In genomic region chr10:61994404-61995031, GRCh38 we compare ENCODE assay signal across 12 cellular contexts.
A peak's percentile ranks its signal among the peaks of the same experiment; 100 is the strongest.
DNase-seq lines count a peak whose midpoint lies in the region; ATAC-seq and TF ChIP-seq lines count a peak whose summit lies in the region.
"Had no signal": no experiment of that assay in that cellular context is flagged by ENCODE, and none has a peak within 500 bp of the region (broad histone marks: within the 10 kb centered on the region; RNA-seq: fewer than 3 reads in every experiment).

No MANE protein-coding gene starts in this region.

- peaks cover 93% of the 10 kb centered on the region for H3K79me2 ChIP-seq in hepatocyte
- H3K79me2 ChIP-seq in smooth muscle cell (ENCODE audit: low read depth): peaks cover 62% of the 10 kb centered on the region

- H3K9me2 ChIP-seq in hepatocyte (replicated peaks; ENCODE audit: insufficient read depth): no peaks in the 10 kb centered on the region

- H3K9me3 ChIP-seq in hepatocyte (ENCODE audit: low read depth) (no peaks in the 10 kb centered on the region), smooth muscle cell (replicated peaks; ENCODE audit: low read depth) (no peaks in the 10 kb centered on the region), endodermal cell (ENCODE audit: control insufficient read depth, low read length) (no peaks in the 10 kb centered on the region)

- H3K36me3 ChIP-seq in hepatocyte (replicated peaks; ENCODE audit: insufficient read depth, low read depth): no peaks in the 10 kb centered on the region
- H3K36me3 ChIP-seq in smooth muscle cell (ENCODE audit: low read depth): no peaks in the 10 kb centered on the region
- no peaks in the 10 kb centered on the region for H3K36me3 ChIP-seq in endodermal cell (ENCODE audit: control insufficient read depth, insufficient read depth, low read length)

- H4K20me1 ChIP-seq in hepatocyte (ENCODE audit: insufficient read depth, poor library complexity, severe bottlenecking): no peaks in the 10 kb centered on the region
- peaks cover 27% of the 10 kb centered on the region for H4K20me1 ChIP-seq in smooth muscle cell (ENCODE audit: low read depth)

- no peak overlapping the region for H2AFZ ChIP-seq in hepatocyte
- no peak overlapping the region for H2AFZ ChIP-seq in smooth muscle cell (ENCODE audit: low read depth)

- H3K4me1 ChIP-seq in hepatocyte (ENCODE audit: insufficient read depth) (peaks cover 35% of the 10 kb centered on the region), smooth muscle cell (ENCODE audit: low read depth) (peaks cover 23% of the 10 kb centered on the region), endodermal cell (ENCODE audit: control insufficient read depth, insufficient read depth, low read length) (no peaks in the 10 kb centered on the region)

- POLR2A ChIA-PET in WTC11 (lab: Charles Lee): no interaction called here

- H3K4me3 ChIP-seq in hepatocyte (no peak overlapping the region), smooth muscle cell (no peak overlapping the region), endodermal cell (ENCODE audit: low read length) (no peak overlapping the region)
- H3K4me3 ChIP-seq: lung had no signal

- WGBS in hepatocyte (ENCODE audit: low lambda C conversion rate, missing lambda C conversion rate): 64% methylated on average over 6 of the region's 6 CpGs
- 83% methylated on average over 6 of the region's 6 CpGs for WGBS in smooth muscle cell (ENCODE audit: low lambda C conversion rate)
- 77 to 79% methylated on average over 3 to 6 of the region's 6 CpGs for WGBS in endodermal cell (ENCODE audit: insufficient coverage in 1 of 2, insufficient read length in 1 of 2), 2 experiments

- TF ChIP-seq CTCF in WTC11 (IDR thresholded peaks at IDR 0.05) (no peak), hepatocyte (IDR thresholded peaks at IDR 0.05; ENCODE audit: poor library complexity) (no peak), smooth muscle cell (IDR thresholded peaks at IDR 0.05; ENCODE audit: borderline replicate concordance, insufficient read depth, poor library complexity, severe bottlenecking) (no peak), endodermal cell (conservative IDR thresholded peaks at IDR 0.05) (no peak)

- H3K27ac ChIP-seq in hepatocyte (peak overlapping the region; percentile 84), smooth muscle cell (ENCODE audit: low read depth) (peak overlapping the region; percentile 83), endodermal cell (ENCODE audit: low read depth, low read length) (no peak overlapping the region)
- H3K27ac ChIP-seq: 22Rv1, RWPE1 had no signal

- H3K36me3 Mint-ChIP-seq in WTC11: no peaks in the 10 kb centered on the region
- H3K36me3 Mint-ChIP-seq in endodermal cell (ENCODE audit: low read depth): no peaks in the 10 kb centered on the region

- ATAC-seq in WTC11 (peak; percentile 70), HG03025 (IDR thresholded peaks at IDR 0.05; ENCODE audit: low FRiP score, unreplicated experiment) (no peak)

- no peaks in the 10 kb centered on the region for H3F3A ChIP-seq in smooth muscle cell (ENCODE audit: low read depth)

- H3K27ac Mint-ChIP-seq in WTC11 (no peak overlapping the region), endodermal cell (no peak overlapping the region)

- CTCF ChIA-PET in WTC11 (lab: Charles Lee): no interaction called here

- H3K9ac ChIP-seq in smooth muscle cell (ENCODE audit: low read depth): no peak overlapping the region
- H3K9ac ChIP-seq in endodermal cell (ENCODE audit: extremely low read depth, low read length, poor library complexity, severe bottlenecking): no peak overlapping the region

- H3K9me3 Mint-ChIP-seq in WTC11: peaks cover 13% of the 10 kb centered on the region
- H3K9me3 Mint-ChIP-seq in endodermal cell: no peaks in the 10 kb centered on the region

- DNase-seq in NCI-H1417 (lab: John Stamatoyannopoulos, UW): peak in 2 of 3 experiments; percentile 9 to 42
- no peak for DNase-seq in NCI-H1417 treated with DMSO at 0.1 percent for 48 hours (lab: John Stamatoyannopoulos, UW)
- no peak for DNase-seq in WTC11 (ENCODE audit: low spot score)
- DNase-seq in hepatocyte (ENCODE audit: low spot score): no peak
- DNase-seq in smooth muscle cell (lab: John Stamatoyannopoulos, UW; ENCODE audit: unreplicated experiment): no peak
- no peak for DNase-seq in endodermal cell
- DNase-seq in DMS53 treated with DMSO at 0.1 percent for 48 hours (lab: John Stamatoyannopoulos, UW; ENCODE audit: unreplicated experiment): no peak
- DNase-seq: stimulated activated CD4-positive, alpha-beta T cell treated with anti-CD3 and anti-CD28 coated beads, Interleukin-2, amount 100 ng/mL, for 24 hours had no signal

- H3K4me2 ChIP-seq in hepatocyte: peak overlapping the region; percentile 42
- peak overlapping the region; percentile 0 for H3K4me2 ChIP-seq in smooth muscle cell

- H3K4me3 Mint-ChIP-seq in WTC11: no peak overlapping the region
- H3K4me3 Mint-ChIP-seq in endodermal cell: no peak overlapping the region

- H3K4me1 Mint-ChIP-seq in WTC11 (peaks cover 42% of the 10 kb centered on the region), endodermal cell (no peaks in the 10 kb centered on the region)

- H3K27me3 Mint-ChIP-seq in WTC11 (ENCODE audit: low read depth): no peaks in the 10 kb centered on the region
- H3K27me3 Mint-ChIP-seq in endodermal cell (ENCODE audit: insufficient read depth): no peaks in the 10 kb centered on the region

- no peaks in the 10 kb centered on the region for H3K27me3 ChIP-seq in hepatocyte
- H3K27me3 ChIP-seq in smooth muscle cell (ENCODE audit: low read depth): no peaks in the 10 kb centered on the region
- no peaks in the 10 kb centered on the region for H3K27me3 ChIP-seq in endodermal cell (ENCODE audit: control insufficient read depth, insufficient read depth, low read length, poor library complexity, severe bottlenecking)

TF ChIP-seq in WTC11, 78 proteins besides CTCF, POLR2A, EP300 and RAD21:
- TF ChIP-seq GRHL2 (CRISPR knock-in tag; IDR thresholded peaks at IDR 0.05; ENCODE audit: insufficient replicate concordance, severe bottlenecking) (no peak), PREB (CRISPR knock-in tag; IDR thresholded peaks at IDR 0.05; ENCODE audit: borderline replicate concordance) (no peak), SOX15 (CRISPR knock-in tag; IDR thresholded peaks at IDR 0.05) (no peak), PRRX2 (CRISPR knock-in tag; IDR thresholded peaks at IDR 0.05) (no peak), ZNF396 (CRISPR knock-in tag; IDR thresholded peaks at IDR 0.05; ENCODE audit: borderline replicate concordance) (no peak), EMX1 (CRISPR knock-in tag; IDR thresholded peaks at IDR 0.05) (no peak), TCF7 (CRISPR knock-in tag; IDR thresholded peaks at IDR 0.05; ENCODE audit: low read depth) (no peak), SMAD3 (CRISPR knock-in tag; IDR thresholded peaks at IDR 0.05; ENCODE audit: borderline replicate concordance) (no peak), E2F1 (CRISPR knock-in tag; IDR thresholded peaks at IDR 0.05) (no peak), CREM (CRISPR knock-in tag; IDR thresholded peaks at IDR 0.05) (no peak), TEAD1 (CRISPR knock-in tag; IDR thresholded peaks at IDR 0.05) (no peak), JAZF1 (CRISPR knock-in tag; IDR thresholded peaks at IDR 0.05) (no peak), TP53 (CRISPR knock-in tag; IDR thresholded peaks at IDR 0.05) (no peak), TEAD4 (CRISPR knock-in tag; IDR thresholded peaks at IDR 0.05) (no peak), ZNF671 (CRISPR knock-in tag; IDR thresholded peaks at IDR 0.05) (no peak)
- TF ChIP-seq, protein P1, sequence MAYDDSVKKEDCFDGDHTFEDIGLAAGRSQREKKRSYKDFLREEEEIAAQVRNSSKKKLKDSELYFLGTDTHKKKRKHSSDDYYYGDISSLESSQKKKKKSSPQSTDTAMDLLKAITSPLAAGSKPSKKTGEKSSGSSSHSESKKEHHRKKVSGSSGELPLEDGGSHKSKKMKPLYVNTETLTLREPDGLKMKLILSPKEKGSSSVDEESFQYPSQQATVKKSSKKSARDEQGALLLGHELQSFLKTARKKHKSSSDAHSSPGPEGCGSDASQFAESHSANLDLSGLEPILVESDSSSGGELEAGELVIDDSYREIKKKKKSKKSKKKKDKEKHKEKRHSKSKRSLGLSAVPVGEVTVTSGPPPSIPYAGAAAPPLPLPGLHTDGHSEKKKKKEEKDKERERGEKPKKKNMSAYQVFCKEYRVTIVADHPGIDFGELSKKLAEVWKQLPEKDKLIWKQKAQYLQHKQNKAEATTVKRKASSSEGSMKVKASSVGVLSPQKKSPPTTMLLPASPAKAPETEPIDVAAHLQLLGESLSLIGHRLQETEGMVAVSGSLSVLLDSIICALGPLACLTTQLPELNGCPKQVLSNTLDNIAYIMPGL (CRISPR knock-in tag; IDR thresholded peaks at IDR 0.05): no peak
- TF ChIP-seq, protein P2, sequence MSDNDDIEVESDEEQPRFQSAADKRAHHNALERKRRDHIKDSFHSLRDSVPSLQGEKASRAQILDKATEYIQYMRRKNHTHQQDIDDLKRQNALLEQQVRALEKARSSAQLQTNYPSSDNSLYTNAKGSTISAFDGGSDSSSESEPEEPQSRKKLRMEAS (CRISPR knock-in tag; IDR thresholded peaks at IDR 0.05): no peak

Comparison
In these comparisons a context has a peak if more than half of its experiments do, and no peak if none do; other contexts are left out.
1. DNase-seq: peak in NCI-H1417 (2 of 3); none in NCI-H1417 treated with DMSO at 0.1 percent for 48 hours (single experiment), WTC11 (single experiment), hepatocyte (single experiment), smooth muscle cell (single experiment), endodermal cell (single experiment) and DMS53 treated with DMSO at 0.1 percent for 48 hours (single experiment).